In genomic region chr12:111283986-111284385, GRCh38 we compare ENCODE assay signal across 2 cellular contexts.
TF ChIP-seq lines count a peak whose summit lies in the region.

No MANE protein-coding gene starts in this region.

TF ChIP-seq in HepG2, 621 proteins besides CTCF, POLR2A, EP300 and RAD21:
- no peak for TF ChIP-seq HOXD1 (CRISPR knock-in tag; IDR thresholded peaks at IDR 0.05)
- TF ChIP-seq ZNF768 (CRISPR knock-in tag; IDR thresholded peaks at IDR 0.05) = peak; percentile 33; the same call in 1 of the 2 replicates
- TF ChIP-seq SMC3 (IDR thresholded peaks at IDR 0.05; ENCODE audit: low read length) = no peak
- TF ChIP-seq ZNF335 (CRISPR knock-in tag; IDR thresholded peaks at IDR 0.05) = no peak
- no peak for TF ChIP-seq ZFAT (CRISPR knock-in tag; conservative IDR thresholded peaks at IDR 0.05)
- TF ChIP-seq ZNF329 (CRISPR knock-in tag; IDR thresholded peaks at IDR 0.05; ENCODE audit: low read depth) = no peak
TF ChIP-seq in HepG2: peak in this region for 1.

TF ChIP-seq in WTC11, 78 proteins besides CTCF, POLR2A, EP300 and RAD21:
- TF ChIP-seq JAZF1 (CRISPR knock-in tag; IDR thresholded peaks at IDR 0.05) (no peak), ZNF317 (CRISPR knock-in tag; IDR thresholded peaks at IDR 0.05; ENCODE audit: borderline replicate concordance, low read depth) (no peak)
